In genomic region chr12:53533476-53533875, GRCh38 we compare ENCODE assay signal across 19 cellular contexts. TPM values are rescaled to one million over a fixed set of nuclear protein-coding genes. Genes with fewer than 3 reads are reported as not detected.
DNase-seq lines count a peak whose midpoint lies in the region; ATAC-seq and TF ChIP-seq lines count a peak whose summit lies in the region.
"Had no signal": no experiment of that assay in that cellular context is flagged by ENCODE, and none has a peak within 500 bp of the region (broad histone marks: within the 10 kb centered on the region; RNA-seq: fewer than 3 reads in every experiment).

No MANE protein-coding gene starts in this region.

- no peaks in the 10 kb centered on the region for H3K9me3 Mint-ChIP-seq in GM23338
- H3K9me3 Mint-ChIP-seq: CD4-positive, alpha-beta memory T cell had no signal

- peaks cover 2% of the 10 kb centered on the region for H3K27me3 Mint-ChIP-seq in GM23338 (ENCODE audit: insufficient read depth, low read depth, poor library complexity)
- H3K27me3 Mint-ChIP-seq: CD4-positive, alpha-beta memory T cell had no signal

- ATAC-seq in GM23338: no peak
- no peak for ATAC-seq in GM18870 (IDR thresholded peaks at IDR 0.05; ENCODE audit: unreplicated experiment)
- ATAC-seq: GM12878, K562 had no signal

- H3K4me1 Mint-ChIP-seq in GM23338: no peaks in the 10 kb centered on the region
- H3K4me1 Mint-ChIP-seq: CD4-positive, alpha-beta memory T cell had no signal

- no peak overlapping the region for H3K27ac Mint-ChIP-seq in GM23338

- H3K36me3 ChIP-seq in GM23338 (ENCODE audit: insufficient read depth) (peaks cover 11% of the 10 kb centered on the region), hepatocyte (replicated peaks; ENCODE audit: insufficient read depth, low read depth) (peaks cover 14% of the 10 kb centered on the region)

- no peak overlapping the region for H3K4me3 Mint-ChIP-seq in GM23338
- H3K4me3 Mint-ChIP-seq: CD4-positive, alpha-beta memory T cell had no signal

- H3K4me2 ChIP-seq in GM23338: no peak overlapping the region
- no peak overlapping the region for H3K4me2 ChIP-seq in hepatocyte
- H3K4me2 ChIP-seq: PC-9 had no signal

- H3K9me3 ChIP-seq in hepatocyte (ENCODE audit: low read depth): no peaks in the 10 kb centered on the region

- H4K20me1 ChIP-seq in GM23338 (replicated peaks; ENCODE audit: insufficient read depth) (no peaks in the 10 kb centered on the region), hepatocyte (ENCODE audit: insufficient read depth, poor library complexity, severe bottlenecking) (no peaks in the 10 kb centered on the region)

- H3K27me3 ChIP-seq in GM23338 (ENCODE audit: insufficient read depth): no peaks in the 10 kb centered on the region
- H3K27me3 ChIP-seq in hepatocyte: no peaks in the 10 kb centered on the region

- TF ChIP-seq CTCF in GM23338 (conservative IDR thresholded peaks at IDR 0.05; ENCODE audit: low read depth in 2 of 2) (no peak), hepatocyte (IDR thresholded peaks at IDR 0.05; ENCODE audit: poor library complexity) (no peak)

- no peak for DNase-seq in GM23338 (ENCODE audit: low spot score)
- DNase-seq in caudate nucleus (lab: John Stamatoyannopoulos, UW): peak in 4 of 61 donors; percentile 10 to 33 (median 17)
- peak; percentile 78 for DNase-seq in medulla oblongata (ENCODE audit: extremely low spot score)
- no peak for DNase-seq in hepatocyte (ENCODE audit: low spot score)
- DNase-seq in NCI-H524 treated with DMSO at 0.1 percent for 48 hours (lab: John Stamatoyannopoulos, UW): no peak
- DNase-seq: ACHN; AML-193; CD4-positive, alpha-beta memory T cell; DND-41; GM23248; MV-4-11; NCI-H1417 treated with DMSO at 0.1 percent for 48 hours; NCI-H1930; NCI-H748 treated with DMSO at 0.1 percent for 48 hours; PC-9 had no signal

- H3K79me2 ChIP-seq in GM23338 (replicated peaks; ENCODE audit: insufficient read depth) (no peaks in the 10 kb centered on the region), hepatocyte (no peaks in the 10 kb centered on the region)

- 63% methylated on average over 2 of the region's 2 CpGs for WGBS in hepatocyte (ENCODE audit: low lambda C conversion rate, missing lambda C conversion rate)

- H3K4me3 ChIP-seq in GM23338 (no peak overlapping the region), hepatocyte (no peak overlapping the region)
- H3K4me3 ChIP-seq: GM12878, GM23248, K562, PC-9 had no signal

- H3K4me1 ChIP-seq in GM23338 (ENCODE audit: insufficient read depth) (no peaks in the 10 kb centered on the region), hepatocyte (ENCODE audit: insufficient read depth) (peaks cover 4% of the 10 kb centered on the region)

- H2AFZ ChIP-seq in GM23338: no peak overlapping the region
- no peak overlapping the region for H2AFZ ChIP-seq in hepatocyte
- H2AFZ ChIP-seq: GM23248, PC-9 had no signal

- no peaks in the 10 kb centered on the region for H3F3A ChIP-seq in GM23338 (replicated peaks; ENCODE audit: low read depth)

- no peaks in the 10 kb centered on the region for H3K9me2 ChIP-seq in GM23338 (ENCODE audit: insufficient read depth)
- no peaks in the 10 kb centered on the region for H3K9me2 ChIP-seq in hepatocyte (replicated peaks; ENCODE audit: insufficient read depth)

- peaks cover 17% of the 10 kb centered on the region for H3K36me3 Mint-ChIP-seq in GM23338 (ENCODE audit: low read depth)

- H3K27ac ChIP-seq in GM23338 (ENCODE audit: low read depth) (0 out of 2 replicates have a peak overlapping the region, but pooled peaks have one; percentile 48), caudate nucleus (ENCODE audit: low read depth, low read length) (peak overlapping the region; percentile 92), temporal lobe (ENCODE audit: low read depth, low read length) (peak overlapping the region; percentile 82), hepatocyte (no peak overlapping the region)
- H3K27ac ChIP-seq: GM23248, PC-9 had no signal

TF ChIP-seq in GM23338, 12 proteins besides CTCF, POLR2A, EP300 and RAD21 (continues in another document):
- no peak for TF ChIP-seq EZH2 (IDR thresholded peaks at IDR 0.05; ENCODE audit: low read depth, unreplicated experiment)
- TF ChIP-seq, protein P1, sequence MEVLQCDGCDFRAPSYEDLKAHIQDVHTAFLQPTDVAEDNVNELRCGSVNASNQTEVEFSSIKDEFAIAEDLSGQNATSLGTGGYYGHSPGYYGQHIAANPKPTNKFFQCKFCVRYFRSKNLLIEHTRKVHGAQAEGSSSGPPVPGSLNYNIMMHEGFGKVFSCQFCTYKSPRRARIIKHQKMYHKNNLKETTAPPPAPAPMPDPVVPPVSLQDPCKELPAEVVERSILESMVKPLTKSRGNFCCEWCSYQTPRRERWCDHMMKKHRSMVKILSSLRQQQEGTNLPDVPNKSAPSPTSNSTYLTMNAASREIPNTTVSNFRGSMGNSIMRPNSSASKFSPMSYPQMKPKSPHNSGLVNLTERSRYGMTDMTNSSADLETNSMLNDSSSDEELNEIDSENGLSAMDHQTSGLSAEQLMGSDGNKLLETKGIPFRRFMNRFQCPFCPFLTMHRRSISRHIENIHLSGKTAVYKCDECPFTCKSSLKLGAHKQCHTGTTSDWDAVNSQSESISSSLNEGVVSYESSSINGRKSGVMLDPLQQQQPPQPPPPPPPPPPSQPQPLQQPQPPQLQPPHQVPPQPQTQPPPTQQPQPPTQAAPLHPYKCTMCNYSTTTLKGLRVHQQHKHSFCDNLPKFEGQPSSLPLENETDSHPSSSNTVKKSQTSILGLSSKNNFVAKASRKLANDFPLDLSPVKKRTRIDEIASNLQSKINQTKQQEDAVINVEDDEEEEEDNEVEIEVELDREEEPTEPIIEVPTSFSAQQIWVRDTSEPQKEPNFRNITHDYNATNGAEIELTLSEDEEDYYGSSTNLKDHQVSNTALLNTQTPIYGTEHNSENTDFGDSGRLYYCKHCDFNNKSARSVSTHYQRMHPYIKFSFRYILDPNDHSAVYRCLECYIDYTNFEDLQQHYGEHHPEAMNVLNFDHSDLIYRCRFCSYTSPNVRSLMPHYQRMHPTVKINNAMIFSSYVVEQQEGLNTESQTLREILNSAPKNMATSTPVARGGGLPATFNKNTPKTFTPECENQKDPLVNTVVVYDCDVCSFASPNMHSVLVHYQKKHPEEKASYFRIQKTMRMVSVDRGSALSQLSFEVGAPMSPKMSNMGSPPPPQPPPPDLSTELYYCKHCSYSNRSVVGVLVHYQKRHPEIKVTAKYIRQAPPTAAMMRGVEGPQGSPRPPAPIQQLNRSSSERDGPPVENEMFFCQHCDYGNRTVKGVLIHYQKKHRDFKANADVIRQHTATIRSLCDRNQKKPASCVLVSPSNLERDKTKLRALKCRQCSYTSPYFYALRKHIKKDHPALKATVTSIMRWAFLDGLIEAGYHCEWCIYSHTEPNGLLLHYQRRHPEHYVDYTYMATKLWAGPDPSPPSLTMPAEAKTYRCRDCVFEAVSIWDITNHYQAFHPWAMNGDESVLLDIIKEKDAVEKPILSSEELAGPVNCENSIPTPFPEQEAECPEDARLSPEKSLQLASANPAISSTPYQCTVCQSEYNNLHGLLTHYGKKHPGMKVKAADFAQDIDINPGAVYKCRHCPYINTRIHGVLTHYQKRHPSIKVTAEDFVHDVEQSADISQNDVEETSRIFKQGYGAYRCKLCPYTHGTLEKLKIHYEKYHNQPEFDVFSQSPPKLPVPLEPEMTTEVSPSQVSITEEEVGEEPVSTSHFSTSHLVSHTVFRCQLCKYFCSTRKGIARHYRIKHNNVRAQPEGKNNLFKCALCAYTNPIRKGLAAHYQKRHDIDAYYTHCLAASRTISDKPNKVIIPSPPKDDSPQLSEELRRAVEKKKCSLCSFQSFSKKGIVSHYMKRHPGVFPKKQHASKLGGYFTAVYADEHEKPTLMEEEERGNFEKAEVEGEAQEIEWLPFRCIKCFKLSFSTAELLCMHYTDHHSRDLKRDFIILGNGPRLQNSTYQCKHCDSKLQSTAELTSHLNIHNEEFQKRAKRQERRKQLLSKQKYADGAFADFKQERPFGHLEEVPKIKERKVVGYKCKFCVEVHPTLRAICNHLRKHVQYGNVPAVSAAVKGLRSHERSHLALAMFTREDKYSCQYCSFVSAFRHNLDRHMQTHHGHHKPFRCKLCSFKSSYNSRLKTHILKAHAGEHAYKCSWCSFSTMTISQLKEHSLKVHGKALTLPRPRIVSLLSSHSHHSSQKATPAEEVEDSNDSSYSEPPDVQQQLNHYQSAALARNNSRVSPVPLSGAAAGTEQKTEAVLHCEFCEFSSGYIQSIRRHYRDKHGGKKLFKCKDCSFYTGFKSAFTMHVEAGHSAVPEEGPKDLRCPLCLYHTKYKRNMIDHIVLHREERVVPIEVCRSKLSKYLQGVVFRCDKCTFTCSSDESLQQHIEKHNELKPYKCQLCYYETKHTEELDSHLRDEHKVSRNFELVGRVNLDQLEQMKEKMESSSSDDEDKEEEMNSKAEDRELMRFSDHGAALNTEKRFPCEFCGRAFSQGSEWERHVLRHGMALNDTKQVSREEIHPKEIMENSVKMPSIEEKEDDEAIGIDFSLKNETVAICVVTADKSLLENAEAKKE (CRISPR knock-in tag; IDR thresholded peaks at IDR 0.05): no peak

RNA-seq across cellular contexts. Expression of gene NPFF, which starts 26.2 kb away (rescaled TPM):
- 0.69 TPM in 1 of 2 replicates, not detected in the other for total RNA-seq in GM23338 (2014; rRNA removed; shearing (Covaris generic))
- polyA plus RNA-seq in GM23338 (2016; fragmentation: Nextera tagmentation; extraction: Ambion mirVana) (0.71 and 0.96 TPM in 2 replicates), hepatocyte (0.77 TPM in 1 of 2 replicates, not detected in the other)
- total RNA-seq in temporal lobe (not detected), hepatocyte (not detected in 2 replicates)
- total RNA-seq: CD4-positive, alpha-beta memory T cell; GM23248; K562; PC-9 had no signal
- polyA plus RNA-seq: CD4-positive, alpha-beta memory T cell; GM23248 had no signal

RNA-seq across cellular contexts. Expression of gene TARBP2, which starts 32.4 kb away (rescaled TPM):
- total RNA-seq in GM23338 (2014; rRNA removed; shearing (Covaris generic)): 55.7 and 83.4 TPM in 2 replicates
- polyA plus RNA-seq in GM23338 (2016; fragmentation: Nextera tagmentation; extraction: Ambion mirVana) (52.1 and 57.0 TPM in 2 replicates), hepatocyte (81.1 and 88.6 TPM in 2 replicates)
- total RNA-seq in temporal lobe (15.7 TPM), hepatocyte (39.1 and 54.6 TPM in 2 replicates)

RNA-seq across cellular contexts. Expression of gene MAP3K12, which starts 34.2 kb away (rescaled TPM):
- total RNA-seq in GM23338 (2014; rRNA removed; shearing (Covaris generic)): 15.6 and 17.9 TPM in 2 replicates
- polyA plus RNA-seq in GM23338 (2016; fragmentation: Nextera tagmentation; extraction: Ambion mirVana): 6.6 and 7.9 TPM in 2 replicates
- total RNA-seq in temporal lobe: 26.8 TPM
- 10.8 and 16.0 TPM in 2 replicates for total RNA-seq in hepatocyte
- 10.0 and 14.0 TPM in 2 replicates for polyA plus RNA-seq in hepatocyte
